In the genomic region with DNA sequence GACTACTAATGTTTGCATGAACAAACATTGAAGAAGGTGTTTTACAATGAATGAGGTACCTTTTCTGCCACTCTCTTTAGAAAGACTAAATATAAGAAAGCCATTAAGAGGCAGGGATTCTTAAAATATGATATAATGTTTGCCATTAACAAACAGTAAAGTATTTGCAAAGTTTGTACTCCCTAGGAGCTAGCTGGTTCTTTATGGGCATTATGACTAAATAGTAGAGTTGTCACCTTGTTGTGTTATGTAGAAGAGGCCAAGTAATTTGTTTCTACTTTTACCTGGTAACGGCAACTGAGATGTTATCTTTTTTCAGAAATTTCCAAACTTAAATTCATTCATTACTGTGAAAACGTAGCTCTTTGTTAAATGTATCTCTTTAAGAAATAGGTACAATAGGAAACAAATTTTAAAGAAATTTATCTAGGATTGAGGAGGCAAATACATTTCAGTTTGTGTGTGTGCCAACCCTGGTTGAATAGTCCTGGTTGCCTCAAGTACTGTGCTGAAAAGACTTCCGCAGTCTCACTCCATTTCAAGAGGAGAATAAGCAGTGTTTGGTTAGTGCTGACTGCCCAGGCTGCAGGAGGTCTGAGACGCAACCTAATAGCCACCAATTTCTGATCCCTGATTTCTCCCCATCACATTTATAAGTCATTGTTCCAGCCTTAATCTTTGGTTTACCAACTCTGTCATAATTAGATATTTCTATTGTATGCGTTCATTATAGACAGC, we compare ENCODE assay signal across 36 cellular contexts.
"Had no signal": no experiment of that assay in that cellular context is flagged by ENCODE, and none has a peak within 500 bp of the region (broad histone marks: within the 10 kb centered on the region; RNA-seq: fewer than 3 reads in every experiment).

No MANE protein-coding gene starts in this region.

- H3K36me3 ChIP-seq: adrenal gland, cardiac muscle cell, colonic mucosa, gastroesophageal sphincter had no signal

- H3K27me3 ChIP-seq: adrenal gland, body of pancreas, cardiac muscle cell, colonic mucosa, esophagus squamous epithelium, gastroesophageal sphincter had no signal

- H3K4me3 ChIP-seq: adrenal gland, body of pancreas, cardiac muscle cell, colonic mucosa, esophagus squamous epithelium, gastroesophageal sphincter had no signal

- H3K9me3 Mint-ChIP-seq: activated CD4-positive, alpha-beta memory T cell treated with anti-CD3 and anti-CD28 coated beads for 36 hours; activated CD4-positive, alpha-beta T cell treated with anti-CD3 and anti-CD28 coated beads, Interleukin-2, amount 10 ng/mL, durations not matched to agents 24 days and 14 days; activated naive CD4-positive, alpha-beta T cell treated with anti-CD3 and anti-CD28 coated beads for 36 hours; activated naive CD4-positive, alpha-beta T cell treated with anti-CD3 and anti-CD28 coated beads, Interleukin-2, amount 50 U/mL, for 24 hours; activated naive CD8-positive, alpha-beta T cell treated with anti-CD3 and anti-CD28 coated beads for 36 hours; activated naive CD8-positive, alpha-beta T cell treated with anti-CD3 and anti-CD28 coated beads, Interleukin-2, amount 50 U/mL, for 24 hours; activated T-helper 1 cell treated with anti-CD3 and anti-CD28 coated beads, Interleukin-12 subunit alpha, Interleukin-12 subunit beta, Interleukin-2, Interleukin-4 antibody, amounts not matched to agents 30 ng/mL and 10 ng/mL and 1 ng/mL, durations not matched to agents 14 hours and 24 hours and 36 hours; activated T-helper 2 cell treated with anti-CD3 and anti-CD28 coated beads, Interferon-gamma antibody, Interleukin-2, Interleukin-4, amounts not matched to agents 10 μg/mL and 5 μg/mL and 100 μg/mL, durations not matched to agents 14 hours and 24 hours and 36 hours; T-helper 2 cell treated with Interferon-gamma antibody and Interleukin-4, amounts not matched to agents 5 μg/mL and 100 μg/mL, for 36 hours had no signal

- H3K36me3 Mint-ChIP-seq: activated CD4-positive, alpha-beta memory T cell treated with anti-CD3 and anti-CD28 coated beads for 36 hours; activated CD8-positive, alpha-beta memory T cell treated with anti-CD3 and anti-CD28 coated beads, Interleukin-2, amount 10 ng/mL, durations not matched to agents 7 days and 5 days; activated naive CD4-positive, alpha-beta T cell treated with anti-CD3 and anti-CD28 coated beads, Interleukin-2, amount 50 U/mL, for 24 hours; activated naive CD8-positive, alpha-beta T cell treated with anti-CD3 and anti-CD28 coated beads for 36 hours had no signal

- ATAC-seq: activated CD4-positive, alpha-beta T cell treated with anti-CD3 and anti-CD28 coated beads for 36 hours; activated CD8-positive, alpha-beta memory T cell treated with anti-CD3 and anti-CD28 coated beads, Interleukin-2, amount 10 ng/mL, durations not matched to agents 7 days and 5 days; activated CD8-positive, alpha-beta T cell treated with anti-CD3 and anti-CD28 coated beads, Interleukin-2, amount 10 ng/mL, durations not matched to agents 7 days and 5 days; activated naive CD8-positive, alpha-beta T cell treated with anti-CD3 and anti-CD28 coated beads, Interleukin-2, amount 50 U/mL, for 24 hours; body of pancreas; gastroesophageal sphincter; T-helper 17 cell had no signal

- DNase-seq: activated CD4-positive, alpha-beta memory T cell treated with anti-CD3 and anti-CD28 coated beads for 36 hours; activated CD4-positive, alpha-beta T cell treated with anti-CD3 and anti-CD28 coated beads for 36 hours; activated CD4-positive, alpha-beta T cell treated with anti-CD3 and anti-CD28 coated beads, Interleukin-2, amount 10 ng/mL, durations not matched to agents 24 days and 14 days; activated CD4-positive, CD25-positive, alpha-beta regulatory T cell; activated CD4-positive, CD25-positive, alpha-beta regulatory T cell treated with anti-CD3 and anti-CD28 coated beads, Interleukin-2, amount 50 U/mL, for 72 hours; activated CD8-positive, alpha-beta memory T cell treated with anti-CD3 and anti-CD28 coated beads, Interleukin-2, amount 10 ng/mL, durations not matched to agents 7 days and 5 days; activated CD8-positive, alpha-beta memory T cell treated with anti-CD3 and anti-CD28 coated beads, Interleukin-2, amount 50 U/mL, for 4 hours; activated CD8-positive, alpha-beta T cell treated with anti-CD3 and anti-CD28 coated beads, Interleukin-2, amount 10 ng/mL, durations not matched to agents 7 days and 5 days; activated effector memory CD4-positive, alpha-beta T cell treated with anti-CD3 and anti-CD28 coated beads, Interleukin-2, amount 50 U/mL, for 16 hours; activated naive CD4-positive, alpha-beta T cell treated with anti-CD3 and anti-CD28 coated beads for 36 hours; activated naive CD8-positive, alpha-beta T cell treated with anti-CD3 and anti-CD28 coated beads for 36 hours; activated naive CD8-positive, alpha-beta T cell treated with anti-CD3 and anti-CD28 coated beads, Interleukin-2, amount 50 U/mL, for 24 hours; activated T-cell treated with anti-CD3 and anti-CD28 coated beads, Interleukin-2, amount 50 U/mL, for 1 hour; activated T-cell treated with anti-CD3 and anti-CD28 coated beads, Interleukin-2, amount 50 U/mL, for 48 hours; adrenal gland; amygdala; aorta; body of pancreas; central memory CD4-positive, alpha-beta T cell; cerebellar nuclear complex; colonic mucosa; effector CD8-positive, alpha-beta T cell; esophagus squamous epithelium; foreskin melanocyte; head of caudate nucleus; T-helper 17 cell; T1000 had no signal

- FAIRE-seq: endometrium, endothelial cell of umbilical vein had no signal

- H3K27ac Mint-ChIP-seq: activated CD4-positive, alpha-beta memory T cell treated with anti-CD3 and anti-CD28 coated beads for 36 hours; activated CD4-positive, alpha-beta T cell treated with anti-CD3 and anti-CD28 coated beads for 36 hours; activated CD4-positive, alpha-beta T cell treated with anti-CD3 and anti-CD28 coated beads, Interleukin-2, amount 10 ng/mL, durations not matched to agents 24 days and 14 days; activated CD8-positive, alpha-beta memory T cell treated with anti-CD3 and anti-CD28 coated beads, Interleukin-2, amount 10 ng/mL, durations not matched to agents 7 days and 5 days; activated CD8-positive, alpha-beta T cell treated with anti-CD3 and anti-CD28 coated beads, Interleukin-2, amount 10 ng/mL, durations not matched to agents 7 days and 5 days; activated naive CD4-positive, alpha-beta T cell treated with anti-CD3 and anti-CD28 coated beads for 36 hours; activated naive CD4-positive, alpha-beta T cell treated with anti-CD3 and anti-CD28 coated beads, Interleukin-2, amount 50 U/mL, for 24 hours; activated naive CD8-positive, alpha-beta T cell treated with anti-CD3 and anti-CD28 coated beads for 36 hours; activated naive CD8-positive, alpha-beta T cell treated with anti-CD3 and anti-CD28 coated beads, Interleukin-2, amount 50 U/mL, for 24 hours; activated T-helper 1 cell treated with anti-CD3 and anti-CD28 coated beads, Interleukin-12 subunit alpha, Interleukin-12 subunit beta, Interleukin-2, Interleukin-4 antibody, amounts not matched to agents 30 ng/mL and 10 ng/mL and 1 ng/mL, durations not matched to agents 14 hours and 24 hours and 36 hours; activated T-helper 2 cell treated with anti-CD3 and anti-CD28 coated beads, Interferon-gamma antibody, Interleukin-2, Interleukin-4, amounts not matched to agents 10 μg/mL and 5 μg/mL and 100 μg/mL, durations not matched to agents 14 hours and 24 hours and 36 hours; T-helper 17 cell; T-helper 2 cell treated with Interferon-gamma antibody and Interleukin-4, amounts not matched to agents 5 μg/mL and 100 μg/mL, for 36 hours had no signal

- H3K27ac ChIP-seq: adrenal gland, body of pancreas, cardiac muscle cell, colonic mucosa, epithelial cell of prostate, esophagus squamous epithelium, gastroesophageal sphincter had no signal

- H3K4me3 Mint-ChIP-seq: activated CD4-positive, alpha-beta memory T cell treated with anti-CD3 and anti-CD28 coated beads for 36 hours; activated CD4-positive, alpha-beta T cell treated with anti-CD3 and anti-CD28 coated beads for 36 hours; activated CD4-positive, alpha-beta T cell treated with anti-CD3 and anti-CD28 coated beads, Interleukin-2, amount 10 ng/mL, durations not matched to agents 24 days and 14 days; activated CD8-positive, alpha-beta memory T cell treated with anti-CD3 and anti-CD28 coated beads, Interleukin-2, amount 10 ng/mL, durations not matched to agents 7 days and 5 days; activated CD8-positive, alpha-beta T cell treated with anti-CD3 and anti-CD28 coated beads, Interleukin-2, amount 10 ng/mL, durations not matched to agents 7 days and 5 days; activated naive CD4-positive, alpha-beta T cell treated with anti-CD3 and anti-CD28 coated beads for 36 hours; activated naive CD4-positive, alpha-beta T cell treated with anti-CD3 and anti-CD28 coated beads, Interleukin-2, amount 50 U/mL, for 24 hours; activated naive CD8-positive, alpha-beta T cell treated with anti-CD3 and anti-CD28 coated beads for 36 hours; activated naive CD8-positive, alpha-beta T cell treated with anti-CD3 and anti-CD28 coated beads, Interleukin-2, amount 50 U/mL, for 24 hours; activated T-helper 1 cell treated with anti-CD3 and anti-CD28 coated beads, Interleukin-12 subunit alpha, Interleukin-12 subunit beta, Interleukin-2, Interleukin-4 antibody, amounts not matched to agents 30 ng/mL and 10 ng/mL and 1 ng/mL, durations not matched to agents 14 hours and 24 hours and 36 hours; T-helper 17 cell; T-helper 2 cell treated with Interferon-gamma antibody and Interleukin-4, amounts not matched to agents 5 μg/mL and 100 μg/mL, for 36 hours had no signal

- H3K4me1 Mint-ChIP-seq: activated CD4-positive, alpha-beta T cell treated with anti-CD3 and anti-CD28 coated beads for 36 hours; activated CD4-positive, alpha-beta T cell treated with anti-CD3 and anti-CD28 coated beads, Interleukin-2, amount 10 ng/mL, durations not matched to agents 24 days and 14 days; activated CD8-positive, alpha-beta memory T cell treated with anti-CD3 and anti-CD28 coated beads, Interleukin-2, amount 10 ng/mL, durations not matched to agents 7 days and 5 days; activated naive CD4-positive, alpha-beta T cell treated with anti-CD3 and anti-CD28 coated beads, Interleukin-2, amount 50 U/mL, for 24 hours; activated naive CD8-positive, alpha-beta T cell treated with anti-CD3 and anti-CD28 coated beads for 36 hours; activated naive CD8-positive, alpha-beta T cell treated with anti-CD3 and anti-CD28 coated beads, Interleukin-2, amount 50 U/mL, for 24 hours; T-helper 17 cell had no signal

- H3K9me3 ChIP-seq: adrenal gland, body of pancreas, colonic mucosa, esophagus squamous epithelium, gastroesophageal sphincter had no signal

- H3K4me1 ChIP-seq: adrenal gland, body of pancreas, colonic mucosa, esophagus squamous epithelium, gastroesophageal sphincter had no signal
